Comparison of ENCODE assay signal across 2 cellular contexts in the genomic region with DNA sequence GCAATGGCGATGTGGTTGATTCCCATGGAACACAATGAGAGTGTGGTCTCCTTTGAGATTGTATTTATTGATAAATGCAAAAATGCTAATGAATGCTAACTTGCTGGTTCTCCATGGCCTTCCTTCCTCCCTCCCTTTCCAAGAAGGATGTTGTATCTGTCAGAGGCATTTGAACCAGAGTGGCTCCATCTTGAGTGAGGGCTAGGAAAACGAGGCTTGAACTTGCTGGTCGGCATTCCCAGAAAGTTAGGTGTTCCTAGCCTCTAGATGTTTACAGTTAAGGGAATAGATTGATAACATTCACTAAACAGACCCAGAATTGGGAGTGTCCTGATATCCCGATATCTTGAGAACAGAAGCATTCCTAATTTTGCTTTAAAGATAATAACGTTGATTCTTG. TPM values are rescaled to one million over a fixed set of nuclear protein-coding genes. Genes with fewer than 3 reads are reported as not detected.
"Had no signal": no experiment of that assay in that cellular context is flagged by ENCODE, and none has a peak within 500 bp of the region (broad histone marks: within the 10 kb centered on the region; RNA-seq: fewer than 3 reads in every experiment).

No MANE protein-coding gene starts in this region.

RNA-seq across cellular contexts. Expression of gene PSG7, which starts 34.4 kb away (rescaled TPM):
- polyA plus RNA-seq: GM23338, H1 had no signal

RNA-seq across cellular contexts. Expression of gene PSG6, which starts 53.8 kb away (rescaled TPM):
- polyA plus RNA-seq: H1 had no signal

RNA-seq across cellular contexts. Expression of gene PSG11, which starts 54.8 kb away (rescaled TPM):
- polyA plus RNA-seq: GM23338, H1 had no signal
